ENCODE assay signal across 8 cellular contexts in genomic region chr5:139402561-139403158, GRCh38. TPM values are rescaled to one million over a fixed set of nuclear protein-coding genes. Genes with fewer than 3 reads are reported as not detected.
DNase-seq lines count a peak whose midpoint lies in the region; ATAC-seq, FAIRE-seq and TF ChIP-seq lines count a peak whose summit lies in the region.

No MANE protein-coding gene starts in this region.

- H3K27me3 Mint-ChIP-seq in HFFc6 (ENCODE audit: insufficient read depth) (peaks cover 1% of the 10 kb centered on the region), activated B cell treated with CpG ODN at 0.5 μM for 24 hours (no peaks in the 10 kb centered on the region)

- FAIRE-seq in keratinocyte (lab: Jason Lieb, UNC): no peak

- H3K4me1 Mint-ChIP-seq in HFFc6 (ENCODE audit: low read depth): peaks cover 25% of the 10 kb centered on the region
- peaks cover 43% of the 10 kb centered on the region for H3K4me1 Mint-ChIP-seq in activated B cell treated with CpG ODN at 0.5 μM for 24 hours

- peak; percentile 29 for DNase-seq in COLO668 (lab: John Stamatoyannopoulos, UW; ENCODE audit: unreplicated experiment)
- DNase-seq in HFFc6: no peak
- no peak for DNase-seq in activated B cell treated with CpG ODN at 0.5 μM for 24 hours
- DNase-seq in keratinocyte (ENCODE audit: low read depth, low spot score): no peak
- no peak for DNase-seq in stimulated activated naive CD4-positive, alpha-beta T cell treated with Interleukin-2 at 50 U/mL for 16 hours (lab: John Stamatoyannopoulos, UW)
- DNase-seq in DMS153 (lab: John Stamatoyannopoulos, UW): no peak
- no peak for DNase-seq in NCI-H1105 treated with DMSO at 0.1 percent for 48 hours (lab: John Stamatoyannopoulos, UW)

- POLR2A ChIA-PET in activated B cell treated with CpG ODN at 0.5 μM for 24 hours (lab: Charles Lee): interaction anchor here (0.5 to 2.3 kb wide), 7 partner anchors 13 to 827 kb away, joined by 3 to 24 read pairs (median 5); partner anchors contain the start of genes HSPA9, MZB1, PAIP2 and UBE2D2

- no peak overlapping the region for H2AFZ ChIP-seq in keratinocyte (ENCODE audit: control insufficient read depth, low read length)

- H4K20me1 ChIP-seq in keratinocyte (ENCODE audit: control insufficient read depth, extremely low read depth, insufficient read depth, low read length): no peaks in the 10 kb centered on the region

- no peak overlapping the region for H3K27ac ChIP-seq in keratinocyte (ENCODE audit: control insufficient read depth, insufficient read depth, low read length)

- TF ChIP-seq CTCF in HFFc6 (IDR thresholded peaks at IDR 0.05) (peak; percentile 69), activated B cell treated with CpG ODN at 0.5 μM for 24 hours (IDR thresholded peaks at IDR 0.05) (no peak), keratinocyte (optimal IDR thresholded peaks at IDR 0.05 in 1 of 3, IDR thresholded peaks at IDR 0.05 in 1 of 3, conservative IDR thresholded peaks at IDR 0.05 in 1 of 3; ENCODE audit: extremely low read depth in 1 of 3, insufficient read depth in 2 of 3, low read length in 3 of 3) (peak; percentile 54 to 66 (median 58))

- dilution Hi-C loops in keratinocyte (cut with MboI; ENCODE audit: extremely low pct_ligation_motif_present, low sequenced_read_pairs): no loop called here

- ATAC-seq in activated B cell treated with CpG ODN at 0.5 μM for 24 hours (ENCODE audit: low read depth) (no peak), HG03378 (IDR thresholded peaks at IDR 0.05; ENCODE audit: unreplicated experiment) (no peak)

- no peaks in the 10 kb centered on the region for H3K27me3 ChIP-seq in keratinocyte (ENCODE audit: control insufficient read depth, extremely low read depth, insufficient read depth, low read length)

- H3K4me1 ChIP-seq in keratinocyte (ENCODE audit: control insufficient read depth, extremely low read depth, insufficient read depth, low read length): peaks cover 14% of the 10 kb centered on the region

- H3K4me2 ChIP-seq in keratinocyte (ENCODE audit: control insufficient read depth, extremely low read depth, insufficient read depth, low read depth, low read length): peak overlapping the region; percentile 98

- no peaks in the 10 kb centered on the region for H3K79me2 ChIP-seq in keratinocyte (ENCODE audit: control insufficient read depth, insufficient read depth, low read length)

- H3K9me3 Mint-ChIP-seq in HFFc6: no peaks in the 10 kb centered on the region
- H3K9me3 Mint-ChIP-seq in activated B cell treated with CpG ODN at 0.5 μM for 24 hours: no peaks in the 10 kb centered on the region

- H3K4me3 Mint-ChIP-seq in HFFc6 (peak overlapping the region; percentile 96), activated B cell treated with CpG ODN at 0.5 μM for 24 hours (peak overlapping the region; percentile 90)

- H3K36me3 ChIP-seq in keratinocyte (ENCODE audit: control insufficient read depth in 2 of 2, extremely low read depth in 1 of 2, insufficient read depth in 2 of 2, low read length in 2 of 2): peaks cover 0 to 1% of the 10 kb centered on the region in 2 experiments

- no peaks in the 10 kb centered on the region for H3K36me3 Mint-ChIP-seq in HFFc6 (ENCODE audit: low read depth)
- peaks cover 5% of the 10 kb centered on the region for H3K36me3 Mint-ChIP-seq in activated B cell treated with CpG ODN at 0.5 μM for 24 hours (ENCODE audit: low read depth)

- intact Hi-C loops in activated B cell treated with CpG ODN at 0.5 μM for 24 hours (cut with micrococcal nuclease): loop anchor here (5.0 to 10.0 kb wide), 2 partner anchors 938 to 1245 kb away; partner anchors contain the start of genes EGR1, IK and NDUFA2

- H3K27ac Mint-ChIP-seq in HFFc6 (peak overlapping the region; percentile 100), activated B cell treated with CpG ODN at 0.5 μM for 24 hours (no peak overlapping the region)

- no peaks in the 10 kb centered on the region for H3K9me1 ChIP-seq in keratinocyte (ENCODE audit: control insufficient read depth, extremely low read depth, insufficient read depth, low read length)

- no peak overlapping the region for H3K9ac ChIP-seq in keratinocyte (ENCODE audit: control insufficient read depth, extremely low read depth, insufficient read depth, low read length)

- CTCF ChIA-PET in activated B cell treated with CpG ODN at 0.5 μM for 24 hours (lab: Charles Lee): interaction anchor here (0.9 kb wide), 1 partner anchor 15 kb away, joined by 3 read pairs; no protein-coding TSS in a partner anchor

- H3K9me3 ChIP-seq in keratinocyte (ENCODE audit: control insufficient read depth, low read depth, low read length): no peaks in the 10 kb centered on the region

- no peak overlapping the region for H3K4me3 ChIP-seq in keratinocyte (ENCODE audit: control insufficient read depth in 2 of 3, extremely low read depth in 1 of 3, insufficient read depth in 2 of 3, low read depth in 1 of 3, low read length in 3 of 3)

RNA-seq across cellular contexts. Expression of gene SPATA24, which starts 1.2 kb away (rescaled TPM):
- total RNA-seq in HFFc6 (2021; fragmentation: NEBNext Ultra II Directional; extraction: Animal tissue kit (Norgen Biotek cat#: 25700)): 1 to 10 TPM; 4.0 to 6.9 (median 5.2) TPM
- 6.4 and 9.3 TPM in 2 replicates for total RNA-seq in activated B cell treated with CpG ODN at 0.5 μM for 24 hours
- 2.7 to 4.9 TPM (median 4.0 TPM) in 3 replicates for polyA plus RNA-seq in keratinocyte
- 0.67 TPM for polyA plus RNA-seq in keratinocyte (2011; ENCODE audit: low read depth)
- polyA plus RNA-seq in keratinocyte (2011; cell fraction: cytosol; rRNA removed): 2.4 and 2.6 TPM in 2 replicates
- 2.6 TPM in 2 replicates for polyA plus RNA-seq in keratinocyte (2011; cell fraction: nucleus; rRNA removed)
- polyA plus RNA-seq in keratinocyte (2012; ENCODE audit: low replicate concordance): 1.9 and 6.4 TPM in 2 replicates
- polyA minus RNA-seq in keratinocyte: 0.99 to 1.9 TPM (median 1.9 TPM) in 3 replicates
- not detected for polyA minus RNA-seq in keratinocyte (2011; cell fraction: cytosol; rRNA and poly(A)+ RNA removed)
- 1.2 and 2.1 TPM in 2 replicates for polyA minus RNA-seq in keratinocyte (2011; cell fraction: nucleus; rRNA and poly(A)+ RNA removed)

RNA-seq across cellular contexts. Expression of gene PROB1, which starts 7.8 kb away (rescaled TPM):
- total RNA-seq in HFFc6 (2021; fragmentation: NEBNext Ultra II Directional; extraction: Animal tissue kit (Norgen Biotek cat#: 25700)): 1 to 10 TPM; 2.8 to 5.3 (median 5.1) TPM
- total RNA-seq in activated B cell treated with CpG ODN at 0.5 μM for 24 hours: 3.5 and 3.6 TPM in 2 replicates
- polyA plus RNA-seq in keratinocyte: 0.22 to 0.32 TPM (median 0.26 TPM) in 3 replicates
- polyA plus RNA-seq in keratinocyte (2011; ENCODE audit: low read depth): 0.06 TPM
- polyA plus RNA-seq in keratinocyte (2011; cell fraction: cytosol; rRNA removed): 0.10 and 0.18 TPM in 2 replicates
- polyA plus RNA-seq in keratinocyte (2011; cell fraction: nucleus; rRNA removed): 0.37 and 0.48 TPM in 2 replicates
- 0.16 and 1.2 TPM in 2 replicates for polyA plus RNA-seq in keratinocyte (2012; ENCODE audit: low replicate concordance)
- polyA minus RNA-seq in keratinocyte: 0.10 to 0.33 TPM (median 0.16 TPM) in 3 replicates
- polyA minus RNA-seq in keratinocyte (2011; cell fraction: cytosol; rRNA and poly(A)+ RNA removed): 0.38 TPM
- 0.42 and 0.47 TPM in 2 replicates for polyA minus RNA-seq in keratinocyte (2011; cell fraction: nucleus; rRNA and poly(A)+ RNA removed)

RNA-seq across cellular contexts. Expression of gene MZB1, which starts 12.9 kb away (rescaled TPM):
- under 1 TPM in 2 of 6 experiments, not detected in 4; 0.14 to 0.20 TPM for total RNA-seq in HFFc6 (2021; fragmentation: NEBNext Ultra II Directional; extraction: Animal tissue kit (Norgen Biotek cat#: 25700))
- 47.1 and 50.5 TPM in 2 replicates for total RNA-seq in activated B cell treated with CpG ODN at 0.5 μM for 24 hours
- 0.13 to 0.27 TPM in 2 of 3 replicates, not detected in the other for polyA plus RNA-seq in keratinocyte
- not detected for polyA plus RNA-seq in keratinocyte (2011; ENCODE audit: low read depth)
- polyA plus RNA-seq in keratinocyte (2011; cell fraction: cytosol; rRNA removed): not detected in 2 replicates
- 0.09 and 0.10 TPM in 2 replicates for polyA plus RNA-seq in keratinocyte (2011; cell fraction: nucleus; rRNA removed)
- polyA plus RNA-seq in keratinocyte (2012; ENCODE audit: low replicate concordance): 0.13 TPM in 1 of 2 replicates, not detected in the other
- 0.22 to 0.46 TPM in 2 of 3 replicates, not detected in the other for polyA minus RNA-seq in keratinocyte
- polyA minus RNA-seq in keratinocyte (2011; cell fraction: cytosol; rRNA and poly(A)+ RNA removed): not detected
- polyA minus RNA-seq in keratinocyte (2011; cell fraction: nucleus; rRNA and poly(A)+ RNA removed): 0.42 TPM in 1 of 2 replicates, not detected in the other

RNA-seq across cellular contexts. Expression of gene SLC23A1, which starts 19.6 kb away (rescaled TPM):
- total RNA-seq in HFFc6 (2021; fragmentation: NEBNext Ultra II Directional; extraction: Animal tissue kit (Norgen Biotek cat#: 25700)): not detected
- total RNA-seq in activated B cell treated with CpG ODN at 0.5 μM for 24 hours: 1.4 and 1.8 TPM in 2 replicates
- polyA plus RNA-seq in keratinocyte: 0.03 TPM in 1 of 3 replicates, not detected in the others
- not detected for polyA plus RNA-seq in keratinocyte (2011; ENCODE audit: low read depth)
- not detected in 2 replicates for polyA plus RNA-seq in keratinocyte (2011; cell fraction: cytosol; rRNA removed)
- polyA plus RNA-seq in keratinocyte (2011; cell fraction: nucleus; rRNA removed): not detected in 2 replicates
- 0.06 TPM in 1 of 2 replicates, not detected in the other for polyA plus RNA-seq in keratinocyte (2012; ENCODE audit: low replicate concordance)
- not detected in 3 replicates for polyA minus RNA-seq in keratinocyte
- polyA minus RNA-seq in keratinocyte (2011; cell fraction: cytosol; rRNA and poly(A)+ RNA removed): not detected
- not detected in 2 replicates for polyA minus RNA-seq in keratinocyte (2011; cell fraction: nucleus; rRNA and poly(A)+ RNA removed)

RNA-seq across cellular contexts. Expression of gene DNAJC18, which starts 36.7 kb away (rescaled TPM):
- 10 to 100 TPM; 14.3 to 19.9 (median 18.2) TPM for total RNA-seq in HFFc6 (2021; fragmentation: NEBNext Ultra II Directional; extraction: Animal tissue kit (Norgen Biotek cat#: 25700))
- total RNA-seq in activated B cell treated with CpG ODN at 0.5 μM for 24 hours: 9.1 and 9.6 TPM in 2 replicates
- 3.0 to 6.6 TPM (median 3.6 TPM) in 3 replicates for polyA plus RNA-seq in keratinocyte
- 1.7 TPM for polyA plus RNA-seq in keratinocyte (2011; ENCODE audit: low read depth)
- 2.0 and 3.6 TPM in 2 replicates for polyA plus RNA-seq in keratinocyte (2011; cell fraction: cytosol; rRNA removed)
- 4.3 TPM in 2 replicates for polyA plus RNA-seq in keratinocyte (2011; cell fraction: nucleus; rRNA removed)
- 0.79 and 4.7 TPM in 2 replicates for polyA plus RNA-seq in keratinocyte (2012; ENCODE audit: low replicate concordance)
- 1.1 to 2.7 TPM (median 2.7 TPM) in 3 replicates for polyA minus RNA-seq in keratinocyte
- 4.6 TPM for polyA minus RNA-seq in keratinocyte (2011; cell fraction: cytosol; rRNA and poly(A)+ RNA removed)
- polyA minus RNA-seq in keratinocyte (2011; cell fraction: nucleus; rRNA and poly(A)+ RNA removed): 1.1 and 3.7 TPM in 2 replicates

Comparison
In these comparisons a context has a peak if more than half of its experiments do, and no peak if none do; other contexts are left out.
1. RNA of gene MZB1, which starts 12.9 kb away (total RNA-seq): 47.1 to 50.5 TPM in activated B cell treated with CpG ODN at 0.5 μM for 24 hours; 0.14 to 0.20 TPM in HFFc6; every median in the first group is over 10 times any median in the second.